ENCODE assay signal across 11 cellular contexts in genomic region chr19:7520131-7521051, GRCh38.
"Had no signal": no experiment of that assay in that cellular context is flagged by ENCODE, and none has a peak within 500 bp of the region (broad histone marks: within the 10 kb centered on the region; RNA-seq: fewer than 3 reads in every experiment).

No MANE protein-coding gene starts in this region.

- H3K4me3 ChIP-seq: cardiac muscle cell, skin epidermis had no signal

- H3K27ac ChIP-seq: cardiac muscle cell had no signal

- H3K27me3 ChIP-seq: cardiac muscle cell had no signal

- ATAC-seq: activated T-cell treated with anti-CD3 and anti-CD28 coated beads, Interleukin-2, amount 50 U/mL, for 72 hours had no signal

- DNase-seq: activated CD4-positive, alpha-beta memory T cell treated with anti-CD3 and anti-CD28 coated beads for 36 hours; activated CD4-positive, alpha-beta T cell treated with anti-CD3 and anti-CD28 coated beads for 1 hour; activated gamma-delta T cell treated with Interleukin-2 at 50 U/mL for 16 hours; activated naive CD8-positive, alpha-beta T cell treated with anti-CD3 and anti-CD28 coated beads for 36 hours; activated T-cell treated with anti-CD3 and anti-CD28 coated beads, Interleukin-2, amount 50 U/mL, for 72 hours; effector CD8-positive, alpha-beta T cell; foreskin melanocyte; mammary epithelial cell; T-helper 9 cell had no signal
